ENCODE assay signal across 1 cellular context in genomic region chr16:66525396-66526180, GRCh38.
TF ChIP-seq lines count a peak whose summit lies in the region.

No MANE protein-coding gene starts in this region.

TF ChIP-seq in K562, 482 proteins besides CTCF, POLR2A, EP300 and RAD21 (continued from another document):
- peak; percentile 77; the same call in 1 of the 2 replicates for TF ChIP-seq BACH1 (tag; IDR thresholded peaks at IDR 0.05)
- no peak for TF ChIP-seq GTF2F1 (IDR thresholded peaks at IDR 0.05; ENCODE audit: low read depth, low read length)
- TF ChIP-seq ELF2 (CRISPR knock-in tag; IDR thresholded peaks at IDR 0.05), result no peak
- peak; percentile 43; the same call in 1 of the 2 replicates for TF ChIP-seq ATF3 (IDR thresholded peaks at IDR 0.05)
- no peak for TF ChIP-seq ATF3 (CRISPR knock-in tag; conservative IDR thresholded peaks at IDR 0.05)
